ENCODE assay signal across 18 cellular contexts in genomic region chr14:71429900-71430299, GRCh38.
DNase-seq lines count a peak whose midpoint lies in the region; ATAC-seq, FAIRE-seq and TF ChIP-seq lines count a peak whose summit lies in the region.
"Had no signal": no experiment of that assay in that cellular context is flagged by ENCODE, and none has a peak within 500 bp of the region (broad histone marks: within the 10 kb centered on the region; RNA-seq: fewer than 3 reads in every experiment).

No MANE protein-coding gene starts in this region.

- peaks cover 6% of the 10 kb centered on the region for H3K79me1 ChIP-seq in H9 (ENCODE audit: insufficient read depth, low read depth, low read length, poor library complexity, severe bottlenecking)

- no peak overlapping the region for H3K4ac ChIP-seq in H9 (ENCODE audit: low read depth, low read length)

- TF ChIP-seq EP300 in GM12878 (IDR thresholded peaks at IDR 0.05; ENCODE audit: borderline replicate concordance in 1 of 2, control insufficient read depth in 1 of 2, low read depth in 2 of 2, low read length in 2 of 2) = peak in 1 of 2 experiments; percentile 10; a peak in 1 of 4 replicates

- H2BK120ac ChIP-seq in H9 (ENCODE audit: low read depth, low read length, poor library complexity, severe bottlenecking) = no peak overlapping the region

- no peak overlapping the region for H3T11ph ChIP-seq in H9 (ENCODE audit: low read length)

- H2AFZ ChIP-seq in GM23338 (no peak overlapping the region), GM12878 (ENCODE audit: control insufficient read depth, low read depth, low read length) (no peak overlapping the region), H9 (ENCODE audit: low read length) (no peak overlapping the region)
- H2AFZ ChIP-seq: GM23248 had no signal

- H2BK5ac ChIP-seq in H9 (ENCODE audit: insufficient read length, low read length) = no peak overlapping the region

- no peak overlapping the region for H3K4me3 Mint-ChIP-seq in GM23338
- no peak overlapping the region for H3K4me3 Mint-ChIP-seq in stimulated activated memory B cell treated with anti-CD40 and anti-IgM and Interleukin-4, amounts not matched to agents 10 μg/mL and 1 μg/mL and 100 μg/mL, for 72 hours
- no peak overlapping the region for H3K4me3 Mint-ChIP-seq in H9
- H3K4me3 Mint-ChIP-seq: CD4-positive, alpha-beta memory T cell; HFFc6 had no signal

- H3K4me1 ChIP-seq in GM23338 (ENCODE audit: insufficient read depth) (peaks cover 37% of the 10 kb centered on the region), GM12878 (ENCODE audit: control insufficient read depth, insufficient read depth, low read length) (peaks cover 33% of the 10 kb centered on the region), H9 (ENCODE audit: insufficient read depth, low read length) (no peaks in the 10 kb centered on the region; the same call in 1 of the 2 replicates)

- peaks cover 16% of the 10 kb centered on the region for H3K9me3 ChIP-seq in GM12878 (replicated peaks; ENCODE audit: control insufficient read depth, insufficient read depth, low read length)
- no peaks in the 10 kb centered on the region for H3K9me3 ChIP-seq in H9 (ENCODE audit: control insufficient read depth, low read depth, low read length)
- H3K9me3 ChIP-seq: HAP-1 had no signal

- no TSS peak for BruUV-seq in GM12878 (replicated peaks; lab: Mats Ljungman, UMichigan)

- 0 out of 2 replicates have a peak, but pooled peaks cover 6% of the 10 kb centered on the region for H3K36me3 ChIP-seq in GM23338 (ENCODE audit: insufficient read depth)
- H3K36me3 ChIP-seq in GM12878 (ENCODE audit: control insufficient read depth in 2 of 2, insufficient read depth in 2 of 2, low read length in 1 of 2) = no peaks in the 10 kb centered on the region; a peak in 2 of 4 replicates
- H3K36me3 ChIP-seq: HAP-1 had no signal

- no peak overlapping the region for H2BK20ac ChIP-seq in H9 (ENCODE audit: low read depth, low read length, poor library complexity, severe bottlenecking)

- 0 out of 2 replicates have a peak overlapping the region, but pooled peaks have one; percentile 36 for H3K4me2 ChIP-seq in GM23338
- peak overlapping the region; percentile 64; the same call in 1 of the 2 replicates for H3K4me2 ChIP-seq in GM12878 (ENCODE audit: control insufficient read depth, insufficient read depth)
- no peak overlapping the region for H3K4me2 ChIP-seq in H9 (ENCODE audit: insufficient read depth, insufficient read length, low read length)

- H3K9me3 Mint-ChIP-seq in GM23338 (peaks cover 27% of the 10 kb centered on the region), H9 (peaks cover 26 to 27% of the 10 kb centered on the region in 2 experiments)
- peaks cover 14% of the 10 kb centered on the region for H3K9me3 Mint-ChIP-seq in stimulated activated memory B cell treated with anti-CD40 and anti-IgM and Interleukin-4, amounts not matched to agents 10 μg/mL and 1 μg/mL and 100 μg/mL, for 72 hours

- peaks cover 77% of the 10 kb centered on the region for H3K79me2 ChIP-seq in GM23338 (replicated peaks; ENCODE audit: insufficient read depth)
- H3K79me2 ChIP-seq in GM12878 (ENCODE audit: control insufficient read depth, insufficient read depth, low read length) = peaks cover 82% of the 10 kb centered on the region
- no peaks in the 10 kb centered on the region for H3K79me2 ChIP-seq in H9 (ENCODE audit: insufficient read depth, low read length)

- DNase-seq in GM12892 (ENCODE audit: insufficient read length) (no peak), GM23338 (ENCODE audit: low spot score) (no peak), GM12878 (ENCODE audit: low read depth, low spot score) (no peak), H9 (no peak), EL (no peak), HuH-7 (ENCODE audit: low spot score) (no peak)
- DNase-seq: C1 segment of cervical spinal cord; Calu3; CD4-positive, alpha-beta memory T cell; COR-L47; DMS153; DND-41; GDM1; GM23248; HFFc6 had no signal

- SMC1A ChIA-PET in GM12878 (lab: Charles Lee; ENCODE audit: uncharacterized antibody, unreplicated experiment) = interaction anchor here (0.8 to 6.2 kb wide), 41 partner anchors 9 to 323 kb away, joined by 3 to 63 read pairs (median 7); no protein-coding TSS in a partner anchor

- no peak for TF ChIP-seq POLR2A in GM12892 (IDR thresholded peaks at IDR 0.05; ENCODE audit: low read depth, low read length)
- no peak for TF ChIP-seq POLR2A in GM12878 (IDR thresholded peaks at IDR 0.05; ENCODE audit: low read depth, low read length)

- peak; percentile 35; the same call in 2 of the 3 replicates for ATAC-seq in GM23338
- ATAC-seq in GM12878 = peak; percentile 58
- ATAC-seq in stimulated activated memory B cell treated with anti-CD40 and anti-IgM and Interleukin-4, amounts not matched to agents 10 μg/mL and 1 μg/mL and 100 μg/mL, for 72 hours = no peak
- no peak for ATAC-seq in GM21423 (IDR thresholded peaks at IDR 0.05; ENCODE audit: unreplicated experiment)

- H4K20me1 ChIP-seq in GM23338 (replicated peaks; ENCODE audit: insufficient read depth) = no peaks in the 10 kb centered on the region
- no peaks in the 10 kb centered on the region for H4K20me1 ChIP-seq in GM12878 (ENCODE audit: control insufficient read depth, insufficient read depth)
- H4K20me1 ChIP-seq in H9 (ENCODE audit: control insufficient read depth, insufficient read depth, insufficient read length) = no peaks in the 10 kb centered on the region

- RAD21 ChIA-PET in GM12878 (lab: Charles Lee; ENCODE audit: unreplicated experiment) = interaction anchor here (0.8 to 4.1 kb wide), 33 partner anchors 9 to 325 kb away, joined by 3 to 39 read pairs (median 8); no protein-coding TSS in a partner anchor

- H4K91ac ChIP-seq in H9 (ENCODE audit: insufficient read length, low read depth, low read length) = no peak overlapping the region

- no peak for TF ChIP-seq RAD21 in GM12878 (IDR thresholded peaks at IDR 0.05; ENCODE audit: insufficient read depth, low read depth, low read length)

- no peak overlapping the region for H4K5ac ChIP-seq in H9 (ENCODE audit: insufficient read length, low read depth, low read length)

- FAIRE-seq in GM12892 (lab: Jason Lieb, UNC) (peak; percentile 5), GM12878 (lab: Jason Lieb, UNC) (peak; percentile 7)

- no peaks in the 10 kb centered on the region for H3K27me3 ChIP-seq in GM23338 (ENCODE audit: insufficient read depth)
- no peaks in the 10 kb centered on the region for H3K27me3 ChIP-seq in GM12878 (replicated peaks in 1 of 2; ENCODE audit: control insufficient read depth in 2 of 2, insufficient read depth in 2 of 2, low read length in 1 of 2)
- H3K27me3 ChIP-seq in H9 (ENCODE audit: insufficient read depth, low read length) = no peaks in the 10 kb centered on the region

- no peak overlapping the region for H4K8ac ChIP-seq in H9 (replicated peaks; ENCODE audit: insufficient read length, low read depth, low read length)

- H3K56ac ChIP-seq in H9 (ENCODE audit: insufficient read length, low read depth, low read length) = no peak overlapping the region

- H2BK12ac ChIP-seq in H9 (ENCODE audit: insufficient read length, low read depth, low read length) = no peak overlapping the region

- no peaks in the 10 kb centered on the region for H3F3A ChIP-seq in GM23338 (replicated peaks; ENCODE audit: low read depth)

- no peak overlapping the region for H3K14ac ChIP-seq in H9 (ENCODE audit: insufficient read depth, low read length)

- no peak overlapping the region for H3K23ac ChIP-seq in H9 (ENCODE audit: insufficient read length, low read depth, low read length)

- H2BK15ac ChIP-seq in H9 (ENCODE audit: low read depth, low read length) = no peak overlapping the region

- H3K9me2 ChIP-seq in GM23338 (ENCODE audit: insufficient read depth) = no peaks in the 10 kb centered on the region

- H3K27ac Mint-ChIP-seq in GM23338 (no peak overlapping the region), H9 (peak overlapping the region in 1 of 3 experiments; percentile 33; a peak in 1 of 7 replicates)
- peak overlapping the region; percentile 67 for H3K27ac Mint-ChIP-seq in stimulated activated memory B cell treated with anti-CD40 and anti-IgM and Interleukin-4, amounts not matched to agents 10 μg/mL and 1 μg/mL and 100 μg/mL, for 72 hours
- H3K27ac Mint-ChIP-seq: CD4-positive, alpha-beta memory T cell; HFFc6 had no signal

- H3K4me3 ChIP-seq in GM23338 (no peak overlapping the region), GM12878 (no peak overlapping the region)
- H3K4me3 ChIP-seq: GM23248, HAP-1 had no signal

- POLR2A ChIA-PET in GM12878 (lab: Charles Lee) = interaction anchor here (0.7 to 3.1 kb wide), 20 partner anchors 8 to 186 kb away, joined by 3 to 13 read pairs (median 5); no protein-coding TSS in a partner anchor

- H2AK5ac ChIP-seq in H9 (ENCODE audit: insufficient read length, low read length) = no peak overlapping the region

- no peaks in the 10 kb centered on the region for H3K23me2 ChIP-seq in H9 (ENCODE audit: insufficient read length, low read depth, low read length, poor library complexity, severe bottlenecking)

- CTCF ChIA-PET in GM12878 (lab: Yijun Ruan, JAX) = interaction anchor here (0.6 to 2.4 kb wide), 18 partner anchors 9 to 283 kb away, joined by 3 to 11 read pairs (median 4); no protein-coding TSS in a partner anchor

- H3K4me1 Mint-ChIP-seq in GM23338 (peaks cover 43% of the 10 kb centered on the region), H9 (peaks cover 37 to 57% of the 10 kb centered on the region in 2 experiments)
- H3K4me1 Mint-ChIP-seq in stimulated activated memory B cell treated with anti-CD40 and anti-IgM and Interleukin-4, amounts not matched to agents 10 μg/mL and 1 μg/mL and 100 μg/mL, for 72 hours = peaks cover 53% of the 10 kb centered on the region

- H3K36me3 Mint-ChIP-seq in GM23338 (ENCODE audit: low read depth) (peaks cover 39% of the 10 kb centered on the region), H9 (ENCODE audit: insufficient read depth in 1 of 3, low read depth in 3 of 3) (peaks cover 21 to 35% (median 32%) of the 10 kb centered on the region in 3 experiments)
- peaks cover 46% of the 10 kb centered on the region for H3K36me3 Mint-ChIP-seq in stimulated activated memory B cell treated with anti-CD40 and anti-IgM and Interleukin-4, amounts not matched to agents 10 μg/mL and 1 μg/mL and 100 μg/mL, for 72 hours

- peaks cover 6% of the 10 kb centered on the region for H3K27me3 Mint-ChIP-seq in GM23338 (ENCODE audit: insufficient read depth, low read depth, poor library complexity)
- no peaks in the 10 kb centered on the region for H3K27me3 Mint-ChIP-seq in stimulated activated memory B cell treated with anti-CD40 and anti-IgM and Interleukin-4, amounts not matched to agents 10 μg/mL and 1 μg/mL and 100 μg/mL, for 72 hours
- no peaks in the 10 kb centered on the region for H3K27me3 Mint-ChIP-seq in H9 (ENCODE audit: low read depth)
- H3K27me3 Mint-ChIP-seq: CD4-positive, alpha-beta memory T cell had no signal

- in situ Hi-C loops in GM12878 (cut with MboI) = no loop called here

- no peak overlapping the region for H3K27ac ChIP-seq in GM23338 (ENCODE audit: low read depth)
- H3K27ac ChIP-seq in GM12878 (ENCODE audit: control insufficient read depth, insufficient read depth) = peak overlapping the region; percentile 84
- H3K27ac ChIP-seq in H9 (ENCODE audit: insufficient read length, low read depth, low read length) = no peak overlapping the region
- H3K27ac ChIP-seq: GM23248 had no signal

- intact Hi-C loops in GM12878 (cut with micrococcal nuclease; ENCODE audit: unreplicated experiment) = loop anchor here (5.0 to 10.0 kb wide), 2 partner anchors 67 to 105 kb away; partner anchors contain the start of gene SIPA1L1

- H3K9ac ChIP-seq in GM12878 (ENCODE audit: control insufficient read depth, insufficient read depth, low read length) = peak overlapping the region; percentile 56
- no peak overlapping the region for H3K9ac ChIP-seq in H9 (ENCODE audit: extremely low read depth, insufficient read length, low read length)
- H3K9ac ChIP-seq: GM23248 had no signal

- TF ChIP-seq CTCF in GM23338 (conservative IDR thresholded peaks at IDR 0.05; ENCODE audit: low read depth in 2 of 2) = no peak
- no peak for TF ChIP-seq CTCF in GM12878 (IDR thresholded peaks at IDR 0.05 in 2 of 3, conservative IDR thresholded peaks at IDR 0.05 in 1 of 3; ENCODE audit: control insufficient read depth in 2 of 3, extremely low read depth in 1 of 3, insufficient read depth in 1 of 3, low read depth in 3 of 3, low read length in 3 of 3)
- no peak for TF ChIP-seq CTCF in H9 (conservative IDR thresholded peaks at IDR 0.05)

- no peak overlapping the region for H3K18ac ChIP-seq in H9 (ENCODE audit: insufficient read length, low read depth, low read length)

Comparison
In these comparisons a context has a peak if more than half of its experiments do, and no peak if none do; other contexts are left out.
1. ATAC-seq: peak in GM23338 (single experiment) and GM12878 (single experiment); none in stimulated activated memory B cell treated with anti-CD40 and anti-IgM and Interleukin-4, amounts not matched to agents 10 μg/mL and 1 μg/mL and 100 μg/mL, for 72 hours (single experiment) and GM21423 (single experiment).